2 cellular contexts compared by ENCODE assay signal in genomic region chrX:130788786-130789581, GRCh38.
A peak's percentile ranks its signal among the peaks of the same experiment; 100 is the strongest.
TF ChIP-seq lines count a peak whose summit lies in the region.

No MANE protein-coding gene starts in this region.

TF ChIP-seq in liver, 16 proteins besides CTCF, POLR2A, EP300 and RAD21 (continued from another document):
- TF ChIP-seq REST (IDR thresholded peaks at IDR 0.05) (no peak), TAF1 (conservative IDR thresholded peaks at IDR 0.05) (no peak), MAX (IDR thresholded peaks at IDR 0.05) (peak; percentile 18), HNF4G (IDR thresholded peaks at IDR 0.05) (no peak), JUND (IDR thresholded peaks at IDR 0.05) (peak in 1 of 2 donors; percentile 30), NR2F2 (IDR thresholded peaks at IDR 0.05) (no peak), FOXA1 (IDR thresholded peaks at IDR 0.05) (no peak), HNF4A (conservative IDR thresholded peaks at IDR 0.05) (peak; percentile 43 to 52), EGR1 (IDR thresholded peaks at IDR 0.05; ENCODE audit: low read depth in 2 of 2) (no peak), ATF3 (IDR thresholded peaks at IDR 0.05) (peak; percentile 76), YY1 (IDR thresholded peaks at IDR 0.05) (peak; percentile 21), ZBTB33 (IDR thresholded peaks at IDR 0.05) (no peak), RXRA (IDR thresholded peaks at IDR 0.05) (peak; percentile 64 to 70), FOXA2 (IDR thresholded peaks at IDR 0.05) (no peak)

TF ChIP-seq in K562, 482 proteins besides CTCF, POLR2A, EP300 and RAD21 (continued from another document):
- no peak for TF ChIP-seq RBM22 (IDR thresholded peaks at IDR 0.05; ENCODE audit: low read depth, low read length, poor library complexity, severe bottlenecking)
- TF ChIP-seq E4F1 (CRISPR knock-in tag; IDR thresholded peaks at IDR 0.05; ENCODE audit: borderline replicate concordance): no peak
- TF ChIP-seq ATF7 (IDR thresholded peaks at IDR 0.05): no peak
- no peak for TF ChIP-seq SRSF7 (optimal IDR thresholded peaks at IDR 0.05; ENCODE audit: low read depth, low read length)
- TF ChIP-seq ATF2 (CRISPR knock-in tag; IDR thresholded peaks at IDR 0.05): no peak
- TF ChIP-seq ZNF146 (CRISPR knock-in tag; IDR thresholded peaks at IDR 0.05; ENCODE audit: unreplicated experiment): no peak
- no peak for TF ChIP-seq CUX1 (CRISPR knock-in tag; IDR thresholded peaks at IDR 0.05)
- TF ChIP-seq ZNF740 (CRISPR knock-in tag; IDR thresholded peaks at IDR 0.05): no peak
- TF ChIP-seq ZNF740 (tag; IDR thresholded peaks at IDR 0.05): no peak
- TF ChIP-seq ZSCAN32 (CRISPR knock-in tag; IDR thresholded peaks at IDR 0.05): no peak
- TF ChIP-seq ERF (CRISPR knock-in tag; IDR thresholded peaks at IDR 0.05): no peak
- no peak for TF ChIP-seq NFIX (CRISPR knock-in tag; IDR thresholded peaks at IDR 0.05; ENCODE audit: low read depth)
- TF ChIP-seq NR2C2 (CRISPR knock-in tag; IDR thresholded peaks at IDR 0.05): no peak
- no peak for TF ChIP-seq NR2C2 (tag; IDR thresholded peaks at IDR 0.05)
